In genomic region chr17:77466596-77467223, GRCh38 we compare ENCODE assay signal across 9 cellular contexts.
A peak's percentile ranks its signal among the peaks of the same experiment; 100 is the strongest.
DNase-seq lines count a peak whose midpoint lies in the region; ATAC-seq and TF ChIP-seq lines count a peak whose summit lies in the region.
"Had no signal": no experiment of that assay in that cellular context is flagged by ENCODE, and none has a peak within 500 bp of the region (broad histone marks: within the 10 kb centered on the region; RNA-seq: fewer than 3 reads in every experiment).

No MANE protein-coding gene starts in this region.

- H3K9ac ChIP-seq in ES-I3 (ENCODE audit: low read depth, low read length): peak overlapping the region; percentile 64

- peaks cover 72% of the 10 kb centered on the region for H3K4me1 Mint-ChIP-seq in T-helper 17 cell

- ATAC-seq in T-helper 17 cell: no peak
- ATAC-seq in left cardiac atrium: no peak
- no peak for ATAC-seq in GM21737 (IDR thresholded peaks at IDR 0.05; ENCODE audit: unreplicated experiment)
- ATAC-seq: left colon had no signal

- no peak for TF ChIP-seq CTCF in GM10248 (IDR thresholded peaks at IDR 0.05; ENCODE audit: control extremely low read depth, extremely low read depth, low read depth, missing control alignments)

- POLR2A ChIA-PET in GM10248 (lab: Yijun Ruan, JAX): no interaction called here

- intact Hi-C loops in left cardiac atrium (cut with DNase I): no loop called here

- peaks cover 22% of the 10 kb centered on the region for H3K36me3 Mint-ChIP-seq in T-helper 17 cell (ENCODE audit: low read depth)

- peak overlapping the region; percentile 84 for H3K4me3 Mint-ChIP-seq in T-helper 17 cell

- CTCF ChIA-PET in GM10248 (lab: Yijun Ruan, JAX): interaction anchor here (1.6 kb wide), 1 partner anchor 36 kb away, joined by 6 read pairs; no protein-coding TSS in a partner anchor

- no peaks in the 10 kb centered on the region for H3K9me3 ChIP-seq in ES-I3 (ENCODE audit: control insufficient read depth, insufficient read depth, low read length)
- no peaks in the 10 kb centered on the region for H3K9me3 ChIP-seq in T-helper 17 cell (ENCODE audit: control insufficient read depth, low read length, poor library complexity, severe bottlenecking)

- no peaks in the 10 kb centered on the region; the same call in 1 of the 2 replicates for H3K36me3 ChIP-seq in ES-I3 (ENCODE audit: insufficient read depth, low read length)

- H3K27ac Mint-ChIP-seq in T-helper 17 cell: peak overlapping the region; percentile 92

- no peaks in the 10 kb centered on the region for H3K27me3 Mint-ChIP-seq in T-helper 17 cell

- DNase-seq in T-helper 17 cell (no peak), left cardiac atrium (peak; percentile 33), retina (peak; percentile 59), GM10248 (ENCODE audit: extremely low spot score) (no peak), putamen (ENCODE audit: low spot score) (no peak)
- DNase-seq in effector CD8-positive, alpha-beta T cell (lab: John Stamatoyannopoulos, UW): no peak
- DNase-seq: left colon had no signal

- H3K4me1 ChIP-seq in ES-I3 (ENCODE audit: insufficient read depth, low read length): peaks cover 34% of the 10 kb centered on the region

Comparison
In these comparisons a context has a peak if more than half of its experiments do, and no peak if none do; other contexts are left out.
1. DNase-seq: peak in left cardiac atrium (single experiment) and retina (single experiment); none in T-helper 17 cell (0 of 3), GM10248 (single experiment), effector CD8-positive, alpha-beta T cell (single experiment) and putamen (single experiment).